Comparison of ENCODE assay signal across 16 cellular contexts in the genomic region with DNA sequence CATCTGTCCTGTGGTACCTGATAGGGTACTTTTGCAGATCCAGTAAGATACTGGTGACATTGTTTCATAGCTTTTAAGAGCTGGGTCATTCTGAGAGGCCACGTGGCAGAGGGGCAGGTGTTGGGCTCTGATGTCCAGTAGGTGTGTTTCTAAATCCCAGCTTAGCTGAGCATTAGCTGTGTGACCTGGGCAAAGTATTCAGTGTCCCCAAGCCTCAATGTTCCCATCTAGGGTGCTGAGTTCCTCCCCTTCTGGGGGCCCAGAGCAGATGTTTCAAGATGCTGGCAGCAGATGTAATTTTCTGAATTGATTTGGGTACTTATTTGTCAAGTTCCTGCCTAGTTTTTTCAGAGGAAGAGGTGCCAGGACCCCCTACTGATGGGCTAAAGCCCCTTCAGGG. TPM values are rescaled to one million over a fixed set of nuclear protein-coding genes. Genes with fewer than 3 reads are reported as not detected.
"Had no signal": no experiment of that assay in that cellular context is flagged by ENCODE, and none has a peak within 500 bp of the region (broad histone marks: within the 10 kb centered on the region; RNA-seq: fewer than 3 reads in every experiment).

No MANE protein-coding gene starts in this region.

- H3K9me3 Mint-ChIP-seq: activated naive CD8-positive, alpha-beta T cell treated with anti-CD3 and anti-CD28 coated beads, Interleukin-2, amount 50 U/mL, for 24 hours; nephron had no signal

- H3K4me3 ChIP-seq: cardiac muscle cell, coronary artery, heart right ventricle, sigmoid colon had no signal

- H3K36me3 ChIP-seq: cardiac muscle cell, heart right ventricle, sigmoid colon had no signal

- H3K4me3 Mint-ChIP-seq: activated naive CD8-positive, alpha-beta T cell treated with anti-CD3 and anti-CD28 coated beads, Interleukin-2, amount 50 U/mL, for 24 hours; nephron had no signal

- H3K9me3 ChIP-seq: heart right ventricle, sigmoid colon had no signal

- H3K27ac Mint-ChIP-seq: activated naive CD8-positive, alpha-beta T cell treated with anti-CD3 and anti-CD28 coated beads, Interleukin-2, amount 50 U/mL, for 24 hours had no signal

- H3K27ac ChIP-seq: cardiac muscle cell, coronary artery, heart right ventricle, sigmoid colon had no signal

- DNase-seq: activated CD4-positive, alpha-beta T cell treated with anti-CD3 and anti-CD28 coated beads for 1 hour; activated CD4-positive, alpha-beta T cell treated with anti-CD3 and anti-CD28 coated beads, Interleukin-2, amount 50 U/mL, for 48 hours; activated naive CD4-positive, alpha-beta T cell treated with Interleukin-2 at 50 U/mL for 16 hours; activated naive CD8-positive, alpha-beta T cell treated with anti-CD3 and anti-CD28 coated beads, Interleukin-2, amount 50 U/mL, for 24 hours; effector CD4-positive, alpha-beta T cell; heart right ventricle; left ventricle myocardium superior; mesenchymal stem cell; occipital lobe; sigmoid colon; stimulated activated CD4-positive, alpha-beta T cell treated with anti-CD3 and anti-CD28 coated beads, Interleukin-12 subunit alpha, Interleukin-12 subunit beta, amount 100 ng/mL, for 4 hours; stimulated activated naive CD8-positive, alpha-beta T cell treated with anti-CD3 and anti-CD28 coated beads, Interleukin-15, Interleukin-2, amounts not matched to agents 100 U/mL and 50 U/mL, for 24 hours; T-helper 9 cell had no signal

RNA-seq across cellular contexts. Expression of a gene that starts 52.9 kb away (rescaled TPM):
- total RNA-seq: left ventricle myocardium superior had no signal
